Comparison of ENCODE assay signal across 9 cellular contexts in the genomic region with DNA sequence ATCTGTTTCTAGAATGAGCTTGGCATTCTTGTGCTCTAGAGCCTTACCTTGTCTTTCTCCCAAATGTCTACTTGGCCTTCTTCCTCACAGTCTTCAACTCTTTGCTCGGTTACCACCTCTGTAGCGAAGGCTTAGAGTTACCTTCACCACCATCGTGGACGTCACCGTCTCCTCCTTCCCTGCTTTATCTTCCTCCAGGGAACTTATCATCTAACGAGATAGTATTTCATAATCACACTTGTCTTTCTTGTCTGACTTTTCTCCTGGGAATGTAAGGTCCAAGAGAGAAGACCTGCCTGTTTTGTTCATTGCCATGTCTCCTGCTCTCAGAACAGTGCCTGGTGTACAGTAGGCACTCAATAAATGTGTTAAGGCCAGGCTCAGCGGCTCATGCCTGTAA.
"Had no signal": no experiment of that assay in that cellular context is flagged by ENCODE, and none has a peak within 500 bp of the region (broad histone marks: within the 10 kb centered on the region; RNA-seq: fewer than 3 reads in every experiment).

No MANE protein-coding gene starts in this region.

- H3K9me3 Mint-ChIP-seq: GM23338, HFFc6 had no signal

- DNase-seq: H7, HFFc6, KG1 had no signal

- H3K4me1 ChIP-seq: HAP-1 had no signal

- ATAC-seq: GM23338, HCT116, HepG2, K562 had no signal

- H3K27ac Mint-ChIP-seq: GM23338, HFFc6 had no signal

- H3K4me2 ChIP-seq: GM23338 had no signal

- H2AFZ ChIP-seq: GM23338 had no signal

- H3K36me3 ChIP-seq: HAP-1 had no signal

- H3K4me3 ChIP-seq: GM23338, HAP-1, K562 had no signal

- H3K4me3 Mint-ChIP-seq: GM23338, HFFc6 had no signal

- H3K9me3 ChIP-seq: HAP-1 had no signal

- FAIRE-seq: HepG2, K562 had no signal

- H3K27ac ChIP-seq: HL-60 had no signal
